23 cellular contexts compared by ENCODE assay signal in the genomic region with DNA sequence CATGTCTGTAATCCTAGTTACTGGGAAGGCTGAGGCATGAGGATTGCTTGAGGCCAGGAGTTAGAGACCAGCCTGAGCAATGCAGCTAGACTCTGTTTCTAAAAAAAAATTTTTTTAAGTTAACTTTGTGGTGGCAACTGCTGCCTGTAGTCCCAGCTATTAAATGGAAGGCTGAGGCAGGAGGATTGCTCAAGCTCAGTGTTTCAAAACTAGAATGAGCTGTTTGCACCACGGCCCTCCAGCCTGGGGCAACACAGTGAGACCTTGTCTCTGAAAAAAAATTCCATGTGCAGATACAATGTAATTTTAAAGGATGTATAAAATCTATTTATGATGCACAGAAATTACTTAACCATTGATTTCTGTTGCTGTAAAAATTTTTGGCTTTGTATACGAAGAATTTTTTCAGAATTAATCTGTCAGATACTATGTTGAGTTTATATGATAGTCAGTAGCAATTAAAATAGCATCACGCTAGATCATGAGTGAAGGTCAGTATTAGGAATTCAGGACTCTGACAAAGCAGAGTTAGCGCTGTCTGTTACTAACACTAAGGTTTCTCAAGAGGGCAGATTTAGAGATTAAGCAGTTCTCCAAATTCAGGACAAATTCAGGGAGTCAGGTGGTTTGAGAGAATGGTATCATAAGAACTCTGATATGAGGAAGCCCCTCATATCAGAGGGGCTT. TPM values are rescaled to one million over a fixed set of nuclear protein-coding genes. Genes with fewer than 3 reads are reported as not detected.
DNase-seq lines count a peak whose midpoint lies in the region; ATAC-seq and TF ChIP-seq lines count a peak whose summit lies in the region.
"Had no signal": no experiment of that assay in that cellular context is flagged by ENCODE, and none has a peak within 500 bp of the region (broad histone marks: within the 10 kb centered on the region; RNA-seq: fewer than 3 reads in every experiment).

No MANE protein-coding gene starts in this region.

- no peak for TF ChIP-seq CTCF in AG10803 (conservative IDR thresholded peaks at IDR 0.05; ENCODE audit: low read length)
- TF ChIP-seq CTCF in HFFc6 (IDR thresholded peaks at IDR 0.05): no peak

- no peak for ATAC-seq in GM19397 (IDR thresholded peaks at IDR 0.05; ENCODE audit: unreplicated experiment)
- ATAC-seq in HG03159 (IDR thresholded peaks at IDR 0.05; ENCODE audit: unreplicated experiment): no peak
- ATAC-seq in GM21619 (IDR thresholded peaks at IDR 0.05; ENCODE audit: unreplicated experiment): no peak
- ATAC-seq: A549; esophagus mucosa; heart right ventricle; left lung; stimulated activated effector memory CD8-positive, alpha-beta T cell treated with anti-CD3 and anti-CD28 coated beads, Interleukin-12 subunit alpha, Interleukin-12 subunit beta, amount 100 ng/mL, for 72 hours had no signal

- H3K4me3 ChIP-seq in AG10803 (ENCODE audit: low read length): no peak overlapping the region
- H3K4me3 ChIP-seq: A549, heart right ventricle, left lung, PC-9 had no signal

- DNase-seq in AG10803 (ENCODE audit: low read depth) (peak; percentile 68), HFFc6 (peak; percentile 93), RPMI7951 (ENCODE audit: low read depth) (peak; percentile 54), fibroblast of gingiva (ENCODE audit: low read depth) (peak; percentile 57), amygdala (lab: John Stamatoyannopoulos, UW) (no peak)
- DNase-seq: activated naive CD4-positive, alpha-beta T cell treated with anti-CD3 and anti-CD28 coated beads, Interleukin-2, amount 10 ng/mL, durations not matched to agents 7 days and 5 days; activated T-cell treated with anti-CD3 and anti-CD28 coated beads, Interleukin-2, amount 50 U/mL, for 48 hours; CD4-positive, CD25-positive, alpha-beta regulatory T cell; effector CD8-positive, alpha-beta T cell; H7; heart right ventricle; left lung; NCI-H1436; NCI-H2171; NCI-H748 treated with DMSO at 0.1 percent for 48 hours; PC-9; posterior cingulate gyrus had no signal

- peak overlapping the region; percentile 91 for H3K27ac Mint-ChIP-seq in HFFc6
- H3K27ac Mint-ChIP-seq: activated naive CD4-positive, alpha-beta T cell treated with anti-CD3 and anti-CD28 coated beads, Interleukin-2, amount 10 ng/mL, durations not matched to agents 7 days and 5 days; CD4-positive, CD25-positive, alpha-beta regulatory T cell; stimulated activated effector memory CD8-positive, alpha-beta T cell treated with anti-CD3 and anti-CD28 coated beads, Interleukin-12 subunit alpha, Interleukin-12 subunit beta, amount 100 ng/mL, for 72 hours had no signal

- H3K9me3 Mint-ChIP-seq in HFFc6: no peaks in the 10 kb centered on the region
- H3K9me3 Mint-ChIP-seq: activated naive CD4-positive, alpha-beta T cell treated with anti-CD3 and anti-CD28 coated beads, Interleukin-2, amount 10 ng/mL, durations not matched to agents 7 days and 5 days; stimulated activated effector memory CD8-positive, alpha-beta T cell treated with anti-CD3 and anti-CD28 coated beads, Interleukin-12 subunit alpha, Interleukin-12 subunit beta, amount 100 ng/mL, for 72 hours had no signal

- peaks cover 48% of the 10 kb centered on the region for H3K36me3 Mint-ChIP-seq in HFFc6 (ENCODE audit: low read depth)
- H3K36me3 Mint-ChIP-seq: stimulated activated effector memory CD8-positive, alpha-beta T cell treated with anti-CD3 and anti-CD28 coated beads, Interleukin-12 subunit alpha, Interleukin-12 subunit beta, amount 100 ng/mL, for 72 hours had no signal

- peaks cover 92% of the 10 kb centered on the region for H3K4me1 Mint-ChIP-seq in HFFc6 (ENCODE audit: low read depth)
- H3K4me1 Mint-ChIP-seq: stimulated activated effector memory CD8-positive, alpha-beta T cell treated with anti-CD3 and anti-CD28 coated beads, Interleukin-12 subunit alpha, Interleukin-12 subunit beta, amount 100 ng/mL, for 72 hours had no signal

- peak overlapping the region; percentile 50 for H3K4me3 Mint-ChIP-seq in HFFc6
- H3K4me3 Mint-ChIP-seq: activated naive CD4-positive, alpha-beta T cell treated with anti-CD3 and anti-CD28 coated beads, Interleukin-2, amount 10 ng/mL, durations not matched to agents 7 days and 5 days; CD4-positive, CD25-positive, alpha-beta regulatory T cell; stimulated activated effector memory CD8-positive, alpha-beta T cell treated with anti-CD3 and anti-CD28 coated beads, Interleukin-12 subunit alpha, Interleukin-12 subunit beta, amount 100 ng/mL, for 72 hours had no signal

- H3K27me3 Mint-ChIP-seq in HFFc6 (ENCODE audit: insufficient read depth): peaks cover 2% of the 10 kb centered on the region; the same call in 1 of the 2 replicates
- H3K27me3 Mint-ChIP-seq: activated naive CD4-positive, alpha-beta T cell treated with anti-CD3 and anti-CD28 coated beads, Interleukin-2, amount 10 ng/mL, durations not matched to agents 7 days and 5 days had no signal

RNA-seq across cellular contexts. Expression of a gene that starts 8.3 kb away (rescaled TPM):
- 10 to 100 TPM; 41.5 to 53.7 (median 47.4) TPM for total RNA-seq in HFFc6 (2021; fragmentation: NEBNext Ultra II Directional; extraction: Animal tissue kit (Norgen Biotek cat#: 25700))
- total RNA-seq in RPMI7951 (2014; rRNA removed; shearing (Covaris generic)): 32.8 and 38.8 TPM in 2 replicates

Comparison
In these comparisons a context has a peak if more than half of its experiments do, and no peak if none do; other contexts are left out.
1. DNase-seq: peak in AG10803 (single experiment), HFFc6 (single experiment), RPMI7951 (single experiment) and fibroblast of gingiva (single experiment); none in amygdala (0 of 56).